8 cellular contexts compared by ENCODE assay signal in genomic region chr11:76860539-76861475, GRCh38. TPM values are rescaled to one million over a fixed set of nuclear protein-coding genes. Genes with fewer than 3 reads are reported as not detected.
DNase-seq lines count a peak whose midpoint lies in the region; ATAC-seq, FAIRE-seq and TF ChIP-seq lines count a peak whose summit lies in the region.

Gene ACER3 (plus strand): TSS chr11:76860918. CDS start chr11:76860977, 59 bp downstream.

- H3K27ac ChIP-seq in adrenal gland (peak within 1 kb of the TSS in 4 of 5 donors; percentile 76 to 95 (median 86)), left ventricle myocardium inferior (replicated peaks) (peak within 1 kb of the TSS; percentile 93)

- TF ChIP-seq POLR2A in adrenal gland (IDR thresholded peaks at IDR 0.05): peak; percentile 88 to 95

- no peaks in the 10 kb centered on the region for H3K27me3 ChIP-seq in adrenal gland
- no peaks in the 10 kb centered on the region for H3K27me3 ChIP-seq in left ventricle myocardium inferior (ENCODE audit: low read depth)

- ATAC-seq in HG02763 (IDR thresholded peaks at IDR 0.05; ENCODE audit: unreplicated experiment): peak; percentile 95

- no peak for TF ChIP-seq CTCF in GM13976 (IDR thresholded peaks at IDR 0.05; ENCODE audit: borderline replicate concordance, control extremely low read depth, extremely low read depth, insufficient read depth, missing control alignments)
- TF ChIP-seq CTCF in adrenal gland (IDR thresholded peaks at IDR 0.05): peak in 2 of 6 experiments; percentile 27 to 40
- TF ChIP-seq CTCF in left ventricle myocardium inferior (IDR thresholded peaks at IDR 0.05; ENCODE audit: borderline replicate concordance): peak; percentile 27

- H3K9me3 ChIP-seq in adrenal gland (replicated peaks in 1 of 3) (no peaks in the 10 kb centered on the region), left ventricle myocardium inferior (replicated peaks) (no peaks in the 10 kb centered on the region)

- 1 to 4% (median 3%) methylated on average over 15 to 73 of the region's 73 CpGs for WGBS in adrenal gland, 4 donors

- FAIRE-seq in urothelium cell line (lab: Jason Lieb, UNC): peak; percentile 96

- in situ Hi-C loops in GM13976 (cut with MboI; ENCODE audit: low sequenced_read_pairs, unreplicated experiment): no loop called here

- DNase-seq in GM13976 (ENCODE audit: low spot score): peak; percentile 99
- DNase-seq in NCI-H128 (lab: John Stamatoyannopoulos, UW; ENCODE audit: unreplicated experiment): peak; percentile 78
- peak; percentile 65 to 92 (median 74) for DNase-seq in T-helper 1 cell
- peak; percentile 90 to 97 (median 92) for DNase-seq in adrenal gland
- DNase-seq in left ventricle myocardium inferior: peak; percentile 94
- DNase-seq in pulmonary artery endothelial cell (ENCODE audit: low read depth, low spot score): peak; percentile 56
- DNase-seq in urothelium cell line (ENCODE audit: low spot score): peak; percentile 99

- intact Hi-C loops in adrenal gland (cut with DNase I) (no loop called here), left ventricle myocardium inferior (cut with micrococcal nuclease) (loop anchor here (10.0 kb wide), 1 partner anchor 54 kb away; no protein-coding TSS in a partner anchor)

- H3K4me3 ChIP-seq in adrenal gland: peak within 1 kb of the TSS; percentile 42 to 98 (median 82)
- H3K4me3 ChIP-seq in left ventricle myocardium inferior: peak within 1 kb of the TSS; percentile 91

- H3K36me3 ChIP-seq in adrenal gland (replicated peaks in 1 of 2) (no peaks in the 10 kb centered on the region), left ventricle myocardium inferior (no peaks in the 10 kb centered on the region)

- H3K4me1 ChIP-seq in adrenal gland (replicated peaks in 1 of 2) (peaks cover 5 to 37% of the 10 kb centered on the region in 2 donors), left ventricle myocardium inferior (peaks cover 46% of the 10 kb centered on the region)

RNA-seq across cellular contexts. Expression of gene ACER3, which starts in this region (rescaled TPM):
- total RNA-seq in adrenal gland (10 to 100 TPM in 6 of 8 donors, 1 to 10 TPM in 2; 9.4 to 22.0 (median 18.3) TPM), left ventricle myocardium inferior (8.5 TPM), pulmonary artery endothelial cell (11.7 and 24.5 TPM in 2 replicates)
- polyA plus RNA-seq in adrenal gland: 10 to 100 TPM in 1 of 3 donors, 1 to 10 TPM in 2; 4.1 to 13.8 (median 4.2) TPM

Comparison
In these comparisons a context has a peak if more than half of its experiments do, and no peak if none do; other contexts are left out.
1. Peak in every context shown above with its lines: DNase-seq, ATAC-seq, H3K4me3 ChIP-seq and H3K27ac ChIP-seq.